1 cellular context compared by ENCODE assay signal in genomic region chr6:44257007-44257752, GRCh38.
TF ChIP-seq lines count a peak whose summit lies in the region.

Gene SLC35B2, minus strand, starts transcription at chr6:44257528. Its CDS starts 118 bp downstream, at chr6:44257410.

TF ChIP-seq in HepG2, 621 proteins besides CTCF, POLR2A, EP300 and RAD21 (continued from another document and continues in another):
- TF ChIP-seq RNF219 (CRISPR knock-in tag; IDR thresholded peaks at IDR 0.05), result no peak
- no peak for TF ChIP-seq FUBP1 (CRISPR knock-in tag; IDR thresholded peaks at IDR 0.05; ENCODE audit: borderline replicate concordance)
- TF ChIP-seq MIER3 (CRISPR knock-in tag; IDR thresholded peaks at IDR 0.05; ENCODE audit: borderline replicate concordance), result peak; percentile 77; the same call in 1 of the 2 replicates
- no peak for TF ChIP-seq KLF11 (CRISPR knock-in tag; IDR thresholded peaks at IDR 0.05)
- 0 out of 2 replicates have a peak, but pooled peaks have one; percentile 61 for TF ChIP-seq ZNF224 (CRISPR knock-in tag; IDR thresholded peaks at IDR 0.05)
- TF ChIP-seq SMYD3 (CRISPR knock-in tag; IDR thresholded peaks at IDR 0.05), result 0 out of 2 replicates have a peak, but pooled peaks have one; percentile 33
- 0 out of 2 replicates have a peak, but pooled peaks have one; percentile 8 for TF ChIP-seq FOXO1 (CRISPR knock-in tag; IDR thresholded peaks at IDR 0.05)
- no peak for TF ChIP-seq ATF4 (CRISPR knock-in tag; IDR thresholded peaks at IDR 0.05)
- TF ChIP-seq TEF (CRISPR knock-in tag; IDR thresholded peaks at IDR 0.05), result no peak
- TF ChIP-seq ZBTB33 (CRISPR knock-in tag; IDR thresholded peaks at IDR 0.05), result 0 out of 2 replicates have a peak, but pooled peaks have one; percentile 33
- no peak for TF ChIP-seq HNRNPH1 (optimal IDR thresholded peaks at IDR 0.05; ENCODE audit: low read depth, low read length)
- TF ChIP-seq U2AF1 (optimal IDR thresholded peaks at IDR 0.05; ENCODE audit: low read depth, low read length), result no peak
- peak; percentile 97 for TF ChIP-seq ZBTB25 (CRISPR knock-in tag; IDR thresholded peaks at IDR 0.05)
- peak; percentile 94; the same call in 1 of the 2 replicates for TF ChIP-seq THAP8 (CRISPR knock-in tag; IDR thresholded peaks at IDR 0.05; ENCODE audit: borderline replicate concordance)
- TF ChIP-seq GPN1 (CRISPR knock-in tag; IDR thresholded peaks at IDR 0.05; ENCODE audit: borderline replicate concordance), result no peak
- no peak for TF ChIP-seq FOXP1 (IDR thresholded peaks at IDR 0.05)
- peak; percentile 49; the same call in 1 of the 2 replicates for TF ChIP-seq FOXP1 (CRISPR knock-in tag; IDR thresholded peaks at IDR 0.05)
- TF ChIP-seq ZNF207 (IDR thresholded peaks at IDR 0.05; ENCODE audit: borderline replicate concordance), result no peak
- TF ChIP-seq ZNF496 (CRISPR knock-in tag; IDR thresholded peaks at IDR 0.05; ENCODE audit: insufficient replicate concordance), result no peak
- TF ChIP-seq SMARCE1 (IDR thresholded peaks at IDR 0.05; ENCODE audit: borderline replicate concordance), result no peak
- peak; percentile 92 for TF ChIP-seq CHCHD3 (CRISPR knock-in tag; IDR thresholded peaks at IDR 0.05)
- TF ChIP-seq ZC3H4 (CRISPR knock-in tag; IDR thresholded peaks at IDR 0.05; ENCODE audit: borderline replicate concordance), result peak; percentile 38; the same call in 1 of the 2 replicates
- no peak for TF ChIP-seq ZNF629 (CRISPR knock-in tag; conservative IDR thresholded peaks at IDR 0.05)
- TF ChIP-seq MED1 (CRISPR knock-in tag; IDR thresholded peaks at IDR 0.05), result peak; percentile 54; the same call in 1 of the 2 replicates
- peak; percentile 91; the same call in 1 of the 2 replicates for TF ChIP-seq ZNF546 (CRISPR knock-in tag; conservative IDR thresholded peaks at IDR 0.05)
- peak; percentile 64 for TF ChIP-seq RNF2 (conservative IDR thresholded peaks at IDR 0.05; ENCODE audit: low read depth)
- no peak for TF ChIP-seq KLF13 (CRISPR knock-in tag; IDR thresholded peaks at IDR 0.05)
- TF ChIP-seq ETV6 (CRISPR knock-in tag; conservative IDR thresholded peaks at IDR 0.05), result no peak; the same call in none of the 2 replicates
- no peak for TF ChIP-seq ZNF101 (CRISPR knock-in tag; IDR thresholded peaks at IDR 0.05; ENCODE audit: borderline replicate concordance, low read depth)
- TF ChIP-seq PLSCR1 (CRISPR knock-in tag; IDR thresholded peaks at IDR 0.05; ENCODE audit: borderline replicate concordance), result no peak
- TF ChIP-seq TERF1 (CRISPR knock-in tag; IDR thresholded peaks at IDR 0.05), result 0 out of 2 replicates have a peak, but pooled peaks have one; percentile 79
- no peak for TF ChIP-seq ZFP62 (CRISPR knock-in tag; IDR thresholded peaks at IDR 0.05)
- TF ChIP-seq ARID3A (IDR thresholded peaks at IDR 0.05; ENCODE audit: low read depth, low read length), result no peak
- peak; percentile 25; the same call in 1 of the 2 replicates for TF ChIP-seq ZNF775 (CRISPR knock-in tag; IDR thresholded peaks at IDR 0.05; ENCODE audit: borderline replicate concordance)
- TF ChIP-seq SNAPC5 (CRISPR knock-in tag; IDR thresholded peaks at IDR 0.05; ENCODE audit: borderline replicate concordance), result peak; percentile 23; the same call in 1 of the 2 replicates
- no peak; the same call in 1 of the 2 replicates for TF ChIP-seq ZNF577 (CRISPR knock-in tag; IDR thresholded peaks at IDR 0.05; ENCODE audit: borderline replicate concordance, low read depth)
- peak; percentile 92 for TF ChIP-seq UBTF (CRISPR knock-in tag; IDR thresholded peaks at IDR 0.05)
- TF ChIP-seq HOXA7 (CRISPR knock-in tag; IDR thresholded peaks at IDR 0.05), result no peak
- peak; percentile 62 for TF ChIP-seq ZNF18 (CRISPR knock-in tag; IDR thresholded peaks at IDR 0.05; ENCODE audit: insufficient replicate concordance)
- peak; percentile 87 for TF ChIP-seq AGO1 (IDR thresholded peaks at IDR 0.05; ENCODE audit: low read depth, low read length, poor library complexity, severe bottlenecking)
- TF ChIP-seq DRAP1 (CRISPR knock-in tag; IDR thresholded peaks at IDR 0.05), result peak; percentile 28
- peak; percentile 75 for TF ChIP-seq SP4 (CRISPR knock-in tag; IDR thresholded peaks at IDR 0.05)
